21 cellular contexts compared by ENCODE assay signal in the genomic region with DNA sequence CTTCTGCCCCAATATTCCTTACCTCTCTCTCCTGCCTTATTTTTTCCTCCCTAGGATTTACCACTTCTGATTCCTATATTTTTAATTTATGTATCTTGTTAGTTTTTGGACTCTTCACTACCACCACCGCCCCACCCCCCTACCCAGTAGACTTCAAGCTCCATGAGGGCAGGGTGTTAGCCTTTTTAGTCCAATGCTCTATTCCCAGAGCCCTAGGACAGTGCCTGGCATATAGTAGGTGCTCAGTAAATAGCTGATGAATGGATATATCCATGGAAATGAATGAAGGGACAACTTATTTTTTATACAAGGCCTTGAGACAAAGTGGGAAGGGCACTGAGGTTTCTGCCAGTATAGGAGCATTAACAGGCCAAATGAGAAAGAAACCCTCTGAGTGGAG. TPM values are rescaled to one million over a fixed set of nuclear protein-coding genes. Genes with fewer than 3 reads are reported as not detected.
DNase-seq lines count a peak whose midpoint lies in the region; ATAC-seq, FAIRE-seq and TF ChIP-seq lines count a peak whose summit lies in the region.
"Had no signal": no experiment of that assay in that cellular context is flagged by ENCODE, and none has a peak within 500 bp of the region (broad histone marks: within the 10 kb centered on the region; RNA-seq: fewer than 3 reads in every experiment).

No MANE protein-coding gene starts in this region.

- FAIRE-seq in small intestine (lab: Jason Lieb, UNC), result no peak
- FAIRE-seq: GM12878, HTR-8/SVneo had no signal

- no peak for ATAC-seq in effector memory CD8-positive, alpha-beta T cell (replicated peaks)
- no peak for ATAC-seq in stimulated activated effector memory CD8-positive, alpha-beta T cell treated with anti-CD3 and anti-CD28 coated beads, Interleukin-12 subunit alpha, Interleukin-12 subunit beta, amount 100 ng/mL, for 72 hours
- ATAC-seq: CD8-positive, alpha-beta T cell; GM12878 had no signal

- no peak overlapping the region for H3K27ac ChIP-seq in CD4-positive, alpha-beta memory T cell (ENCODE audit: low read depth, low read length)
- no peak overlapping the region for H3K27ac ChIP-seq in HEK293 (ENCODE audit: extremely low read depth, low read depth, low read length)
- peak overlapping the region in 1 of 2 donors; percentile 26 for H3K27ac ChIP-seq in small intestine (ENCODE audit: low read depth in 1 of 2, low read length in 1 of 2)
- H3K27ac ChIP-seq: GM23248, HL-60, SJSA1 had no signal

- H3K9me3 ChIP-seq in CD4-positive, alpha-beta memory T cell (ENCODE audit: control insufficient read depth in 1 of 2, low read length in 2 of 2), result no peaks in the 10 kb centered on the region
- H3K9me3 ChIP-seq in HEK293 (ENCODE audit: control insufficient read depth, insufficient read depth, low read depth, low read length), result no peaks in the 10 kb centered on the region
- H3K9me3 ChIP-seq in small intestine (ENCODE audit: control insufficient read depth, low read depth), result no peaks in the 10 kb centered on the region
- H3K9me3 ChIP-seq: SJSA1 had no signal

- H3K27me3 Mint-ChIP-seq in CD4-positive, alpha-beta memory T cell, result no peaks in the 10 kb centered on the region
- H3K27me3 Mint-ChIP-seq in effector memory CD8-positive, alpha-beta T cell, result no peaks in the 10 kb centered on the region
- H3K27me3 Mint-ChIP-seq: IgD-negative memory B cell had no signal

- CTCF ChIA-PET in CD4-positive, alpha-beta memory T cell (lab: Charles Lee; ENCODE audit: partially characterized antibody), result interaction anchor here (0.7 to 1.3 kb wide), 3 partner anchors 10 to 23 kb away, joined by 3 read pairs; no protein-coding TSS in a partner anchor
- CTCF ChIA-PET in HEK293 (lab: Yijun Ruan, JAX), result no interaction called here

- peak overlapping the region in 1 of 8 donors; percentile 75 for H3K4me3 Mint-ChIP-seq in CD4-positive, alpha-beta memory T cell
- H3K4me3 Mint-ChIP-seq in effector memory CD8-positive, alpha-beta T cell, result peak overlapping the region in 1 of 2 donors; percentile 65
- no peak overlapping the region for H3K4me3 Mint-ChIP-seq in stimulated activated effector memory CD8-positive, alpha-beta T cell treated with anti-CD3 and anti-CD28 coated beads, Interleukin-12 subunit alpha, Interleukin-12 subunit beta, amount 100 ng/mL, for 72 hours
- H3K4me3 Mint-ChIP-seq: CD8-positive, alpha-beta T cell had no signal

- intact Hi-C loops in CD4-positive, alpha-beta memory T cell (cut with micrococcal nuclease), result no loop called here

- H3K9me3 Mint-ChIP-seq in CD4-positive, alpha-beta memory T cell, result no peaks in the 10 kb centered on the region
- no peaks in the 10 kb centered on the region for H3K9me3 Mint-ChIP-seq in effector memory CD8-positive, alpha-beta T cell
- no peaks in the 10 kb centered on the region for H3K9me3 Mint-ChIP-seq in stimulated activated effector memory CD8-positive, alpha-beta T cell treated with anti-CD3 and anti-CD28 coated beads, Interleukin-12 subunit alpha, Interleukin-12 subunit beta, amount 100 ng/mL, for 72 hours
- H3K9me3 Mint-ChIP-seq: CD8-positive, alpha-beta T cell; IgD-negative memory B cell had no signal

- no peak for DNase-seq in CD4-positive, alpha-beta memory T cell
- no peak for DNase-seq in effector memory CD8-positive, alpha-beta T cell
- DNase-seq in stimulated activated effector memory CD8-positive, alpha-beta T cell treated with anti-CD3 and anti-CD28 coated beads, Interleukin-12 subunit alpha, Interleukin-12 subunit beta, amount 100 ng/mL, for 72 hours (ENCODE audit: low spot score in 2 of 2), result no peak
- DNase-seq in small intestine, result no peak
- no peak for DNase-seq in DMS53 (lab: John Stamatoyannopoulos, UW)
- DNase-seq in activated gamma-delta T cell (lab: John Stamatoyannopoulos, UW), result no peak
- DNase-seq: CD8-positive, alpha-beta T cell; GDM1; GM23248; HCEC 1CT; MV-4-11; NCI-H1417; NCI-H187 treated with DMSO at 0.1 percent for 48 hours; NCI-H446; NCI-H69 had no signal

- no peak overlapping the region for H3K4me3 ChIP-seq in CD4-positive, alpha-beta memory T cell (ENCODE audit: low read length in 2 of 2)
- H3K4me3 ChIP-seq in HEK293 (ENCODE audit: low read depth, low read length), result no peak overlapping the region
- H3K4me3 ChIP-seq in small intestine (ENCODE audit: low read depth in 1 of 2, low read length in 2 of 2), result no peak overlapping the region
- H3K4me3 ChIP-seq: GM12878, GM23248, SJSA1 had no signal

- TF ChIP-seq CTCF in HEK293 (tag by site-specific recombination; IDR thresholded peaks at IDR 0.05), result no peak

- peaks cover 20% of the 10 kb centered on the region for H3K36me3 ChIP-seq in CD4-positive, alpha-beta memory T cell (ENCODE audit: insufficient read depth, low read length)
- H3K36me3 ChIP-seq in HEK293 (ENCODE audit: control insufficient read depth in 2 of 2, insufficient read depth in 1 of 2, low read length in 2 of 2) (no peaks in the 10 kb centered on the region), small intestine (ENCODE audit: control insufficient read depth in 2 of 2, insufficient read depth in 2 of 2, low read length in 2 of 2) (peaks cover 0 to 3% of the 10 kb centered on the region in 2 donors)
- H3K36me3 ChIP-seq: SJSA1 had no signal

- WGBS in small intestine, 3 donors, result 96 to 100% (median 97%) methylated on average over 1 of the region's 1 CpG

- POLR2A ChIA-PET in CD4-positive, alpha-beta memory T cell (lab: Charles Lee; ENCODE audit: partially characterized antibody), result interaction anchor here (0.7 to 17.3 kb wide), 6 partner anchors 8 to 40 kb away, joined by 3 to 267 read pairs (median 42); a partner anchor contains a TSS
- POLR2A ChIA-PET in HEK293 (lab: Yijun Ruan, JAX), result interaction anchor here (0.6 to 1.0 kb wide), 2 partner anchors 13 to 47 kb away, joined by 3 to 4 read pairs; no protein-coding TSS in a partner anchor

- H3K36me3 Mint-ChIP-seq in CD4-positive, alpha-beta memory T cell, result peaks cover 60 to 78% of the 10 kb centered on the region in 2 donors
- peaks cover 46% of the 10 kb centered on the region for H3K36me3 Mint-ChIP-seq in effector memory CD8-positive, alpha-beta T cell (ENCODE audit: insufficient read depth)
- H3K36me3 Mint-ChIP-seq in stimulated activated effector memory CD8-positive, alpha-beta T cell treated with anti-CD3 and anti-CD28 coated beads, Interleukin-12 subunit alpha, Interleukin-12 subunit beta, amount 100 ng/mL, for 72 hours, result peaks cover 23% of the 10 kb centered on the region

- H3K27me3 ChIP-seq in CD4-positive, alpha-beta memory T cell (ENCODE audit: insufficient read depth, low read length), result no peaks in the 10 kb centered on the region
- H3K27me3 ChIP-seq in small intestine (ENCODE audit: control insufficient read depth in 2 of 2, insufficient read depth in 2 of 2, low read length in 2 of 2), result no peaks in the 10 kb centered on the region
- H3K27me3 ChIP-seq: SJSA1 had no signal

- peaks cover 62 to 92% (median 74%) of the 10 kb centered on the region in 4 donors for H3K4me1 Mint-ChIP-seq in CD4-positive, alpha-beta memory T cell
- peaks cover 72 to 89% of the 10 kb centered on the region in 2 donors for H3K4me1 Mint-ChIP-seq in effector memory CD8-positive, alpha-beta T cell (ENCODE audit: low read depth in 2 of 2)
- H3K4me1 Mint-ChIP-seq in stimulated activated effector memory CD8-positive, alpha-beta T cell treated with anti-CD3 and anti-CD28 coated beads, Interleukin-12 subunit alpha, Interleukin-12 subunit beta, amount 100 ng/mL, for 72 hours, result peaks cover 77% of the 10 kb centered on the region

- H3K27ac Mint-ChIP-seq in CD4-positive, alpha-beta memory T cell, result peak overlapping the region; percentile 43 to 90 (median 84)
- H3K27ac Mint-ChIP-seq in effector memory CD8-positive, alpha-beta T cell, result peak overlapping the region; percentile 21 to 99
- peak overlapping the region; percentile 98 for H3K27ac Mint-ChIP-seq in stimulated activated effector memory CD8-positive, alpha-beta T cell treated with anti-CD3 and anti-CD28 coated beads, Interleukin-12 subunit alpha, Interleukin-12 subunit beta, amount 100 ng/mL, for 72 hours

- H3K4me1 ChIP-seq in CD4-positive, alpha-beta memory T cell (ENCODE audit: insufficient read depth, low read length), result peaks cover 90% of the 10 kb centered on the region
- H3K4me1 ChIP-seq in HEK293 (ENCODE audit: control insufficient read depth, insufficient read depth, low read length), result no peaks in the 10 kb centered on the region
- H3K4me1 ChIP-seq in small intestine (ENCODE audit: control insufficient read depth in 2 of 2, insufficient read depth in 1 of 2, low read depth in 1 of 2, low read length in 1 of 2), result peaks cover 8 to 20% of the 10 kb centered on the region in 2 donors

TF ChIP-seq in HEK293, 187 proteins besides CTCF, POLR2A, EP300 and RAD21:
- TF ChIP-seq ZNF132 (tag by site-specific recombination; IDR thresholded peaks at IDR 0.05; ENCODE audit: borderline replicate concordance) (no peak), BCL11A (tag by site-specific recombination; IDR thresholded peaks at IDR 0.05; ENCODE audit: low read depth) (no peak), KLF10 (tag by site-specific recombination; IDR thresholded peaks at IDR 0.05) (no peak), ZNF664 (tag by site-specific recombination; IDR thresholded peaks at IDR 0.05) (peak; percentile 56; the same call in 1 of the 2 replicates)
- TF ChIP-seq, protein P1, sequence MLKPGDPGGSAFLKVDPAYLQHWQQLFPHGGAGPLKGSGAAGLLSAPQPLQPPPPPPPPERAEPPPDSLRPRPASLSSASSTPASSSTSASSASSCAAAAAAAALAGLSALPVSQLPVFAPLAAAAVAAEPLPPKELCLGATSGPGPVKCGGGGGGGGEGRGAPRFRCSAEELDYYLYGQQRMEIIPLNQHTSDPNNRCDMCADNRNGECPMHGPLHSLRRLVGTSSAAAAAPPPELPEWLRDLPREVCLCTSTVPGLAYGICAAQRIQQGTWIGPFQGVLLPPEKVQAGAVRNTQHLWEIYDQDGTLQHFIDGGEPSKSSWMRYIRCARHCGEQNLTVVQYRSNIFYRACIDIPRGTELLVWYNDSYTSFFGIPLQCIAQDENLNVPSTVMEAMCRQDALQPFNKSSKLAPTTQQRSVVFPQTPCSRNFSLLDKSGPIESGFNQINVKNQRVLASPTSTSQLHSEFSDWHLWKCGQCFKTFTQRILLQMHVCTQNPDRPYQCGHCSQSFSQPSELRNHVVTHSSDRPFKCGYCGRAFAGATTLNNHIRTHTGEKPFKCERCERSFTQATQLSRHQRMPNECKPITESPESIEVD (tag by site-specific recombination; IDR thresholded peaks at IDR 0.05), result no peak

RNA-seq across cellular contexts. Expression of a gene that starts 41.5 kb away (rescaled TPM):
- 100 to 1,000 TPM; 192 to 202 TPM for total RNA-seq in CD4-positive, alpha-beta memory T cell
- polyA plus RNA-seq in CD4-positive, alpha-beta memory T cell, result 100 to 1,000 TPM; 192 to 237 TPM
- polyA plus RNA-seq in small intestine, result 10 to 100 TPM; 51.7 to 64.1 (median 54.0) TPM
